In the genomic region with DNA sequence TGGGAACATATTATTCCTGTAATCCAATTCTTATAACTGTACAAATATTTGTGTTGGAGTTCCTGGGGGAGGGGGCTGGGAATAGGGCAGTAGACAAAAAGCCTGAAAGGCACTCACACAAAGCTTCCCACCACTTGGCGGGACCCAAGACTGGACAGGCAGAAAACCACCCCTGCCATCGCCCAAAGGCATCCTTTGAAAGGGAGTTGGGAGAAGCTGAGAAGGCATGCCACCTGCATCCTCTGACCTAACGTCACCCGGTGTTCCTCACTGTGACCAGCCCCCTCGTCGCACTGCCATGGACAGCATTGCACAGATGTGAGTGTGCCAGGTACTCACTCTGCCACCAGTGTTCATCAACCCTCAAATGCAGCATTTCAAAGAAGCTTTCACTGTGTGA, we compare ENCODE assay signal across 21 cellular contexts.
"Had no signal": no experiment of that assay in that cellular context is flagged by ENCODE, and none has a peak within 500 bp of the region (broad histone marks: within the 10 kb centered on the region; RNA-seq: fewer than 3 reads in every experiment).

No MANE protein-coding gene starts in this region.

- H3K4me1 ChIP-seq: gastrocnemius medialis, lower lobe of right lung, neural progenitor cell, parathyroid adenoma, sigmoid colon, stomach, transverse colon had no signal

- H3K9ac ChIP-seq: neural progenitor cell, parathyroid adenoma had no signal

- H3K4me3 Mint-ChIP-seq: natural killer cell treated with Interleukin-12 subunit alpha and Interleukin-12 subunit beta and Interleukin-15 and Interleukin-18, amount 100 ng/mL, for 72 hours; neural progenitor cell had no signal

- H3K4me3 ChIP-seq: gastrocnemius medialis, heart right ventricle, left ventricle myocardium inferior, lower lobe of right lung, neural progenitor cell, sigmoid colon, skin epidermis, stomach, thoracic aorta, transverse colon had no signal

- ATAC-seq: esophagus mucosa, gastrocnemius medialis, heart right ventricle, lower lobe of right lung had no signal

- DNase-seq: cerebellar nuclear complex; effector CD8-positive, alpha-beta T cell; gastrocnemius medialis; heart right ventricle; left ventricle myocardium inferior; lower lobe of right lung; mesenchymal stem cell; midbrain; occipital lobe; sigmoid colon; stimulated activated CD4-positive, alpha-beta T cell treated with anti-CD3 and anti-CD28 coated beads, Interleukin-4, amount 100 ng/mL, for 4 hours; stimulated activated naive CD4-positive, alpha-beta T cell; stomach; substantia nigra; transverse colon had no signal

- H3K27me3 ChIP-seq: gastrocnemius medialis, heart right ventricle, neural progenitor cell, sigmoid colon, transverse colon had no signal

- H3K36me3 Mint-ChIP-seq: natural killer cell treated with Interleukin-12 subunit alpha and Interleukin-12 subunit beta and Interleukin-15 and Interleukin-18, amount 100 ng/mL, for 72 hours; neural progenitor cell had no signal

- H3K9me3 Mint-ChIP-seq: natural killer cell treated with Interleukin-12 subunit alpha and Interleukin-12 subunit beta and Interleukin-15 and Interleukin-18, amount 100 ng/mL, for 72 hours had no signal

- H3K27ac Mint-ChIP-seq: natural killer cell treated with Interleukin-12 subunit alpha and Interleukin-12 subunit beta and Interleukin-15 and Interleukin-18, amount 100 ng/mL, for 72 hours; neural progenitor cell had no signal

- H3K36me3 ChIP-seq: gastrocnemius medialis, heart right ventricle, left ventricle myocardium inferior, lower lobe of right lung, neural progenitor cell, sigmoid colon, stomach, thoracic aorta, transverse colon had no signal

- H3K9me3 ChIP-seq: gastrocnemius medialis, heart right ventricle, left ventricle myocardium inferior, lower lobe of right lung, stomach, thoracic aorta, transverse colon had no signal

- H3K27ac ChIP-seq: gastrocnemius medialis, heart right ventricle, left ventricle myocardium inferior, lower lobe of right lung, neural progenitor cell, parathyroid adenoma, sigmoid colon, skin epidermis, stomach, thoracic aorta, transverse colon had no signal
